10 cellular contexts compared by ENCODE assay signal in the genomic region with DNA sequence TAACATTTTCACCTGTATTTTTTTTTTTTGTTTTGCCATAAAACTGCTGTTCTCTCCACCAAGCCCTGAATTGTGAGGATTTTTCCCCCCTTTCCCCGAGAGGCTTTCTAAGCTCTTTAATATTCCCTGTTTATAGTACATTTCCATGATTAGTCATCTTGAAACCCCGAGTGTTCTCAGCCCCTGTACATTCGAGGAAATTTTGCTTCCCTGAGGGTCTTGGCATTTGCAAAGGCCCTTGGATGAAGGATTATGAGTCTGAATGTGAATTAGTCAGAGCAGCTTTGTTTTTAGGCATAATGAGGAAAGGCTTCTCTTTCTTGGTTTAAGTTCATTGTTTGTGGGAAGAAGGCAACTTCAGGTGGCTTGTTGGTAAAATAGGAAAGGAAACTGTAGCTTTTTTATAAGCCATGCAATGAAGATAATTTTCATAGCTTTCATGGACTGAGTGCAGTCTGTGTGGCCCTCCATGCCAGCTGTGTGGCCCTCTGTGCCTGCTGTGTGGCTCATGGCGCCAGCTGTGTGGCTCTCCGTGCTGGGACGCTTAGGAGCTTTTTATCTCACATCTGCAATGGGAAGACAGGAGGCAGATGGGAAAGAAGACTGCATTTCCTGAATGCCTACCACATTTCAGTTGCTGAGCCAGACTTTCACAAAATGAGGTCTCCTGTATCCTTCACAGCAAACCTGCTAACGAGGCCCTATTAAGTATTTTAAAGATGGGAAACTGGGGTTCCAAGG.
DNase-seq lines count a peak whose midpoint lies in the region; ATAC-seq lines count a peak whose summit lies in the region.
"Had no signal": no experiment of that assay in that cellular context is flagged by ENCODE, and none has a peak within 500 bp of the region (broad histone marks: within the 10 kb centered on the region; RNA-seq: fewer than 3 reads in every experiment).

No MANE protein-coding gene starts in this region.

- peak overlapping the region; percentile 90 for H3K18ac ChIP-seq in trophoblast cell (ENCODE audit: low read length)

- no peak overlapping the region for H3K23ac ChIP-seq in trophoblast cell (ENCODE audit: low read length)

- H3K27ac ChIP-seq in trophoblast cell (ENCODE audit: low read depth, low read length), result peak overlapping the region; percentile 99

- peak overlapping the region; percentile 96 for H2BK120ac ChIP-seq in trophoblast cell (ENCODE audit: insufficient read depth, low read length, poor library complexity)

- peak overlapping the region; percentile 89 for H2BK12ac ChIP-seq in trophoblast cell (ENCODE audit: low read length)

- H3K14ac ChIP-seq in trophoblast cell (ENCODE audit: low read length), result peak overlapping the region; percentile 88

- H3K27me3 ChIP-seq in trophoblast cell (ENCODE audit: insufficient read depth, low read length), result no peaks in the 10 kb centered on the region

- no CpG with 5 or more reads among the region's 7 CpGs for WGBS in trophoblast cell (ENCODE audit: extremely low coverage, insufficient coverage, insufficient read length)

- H2AK5ac ChIP-seq in trophoblast cell (ENCODE audit: low read length), result peak overlapping the region; percentile 96

- H3K79me2 ChIP-seq in trophoblast cell (ENCODE audit: control insufficient read depth, insufficient read depth, low read length, poor library complexity), result peaks cover 21% of the 10 kb centered on the region

- H3K9me3 ChIP-seq in trophoblast cell (ENCODE audit: insufficient read depth, low read depth, low read length), result no peaks in the 10 kb centered on the region

- H2BK5ac ChIP-seq in trophoblast cell (ENCODE audit: low read depth, low read length, poor library complexity), result peak overlapping the region; percentile 97

- no peak for ATAC-seq in GM19452 (IDR thresholded peaks at IDR 0.05; ENCODE audit: unreplicated experiment)

- H3K4me2 ChIP-seq in trophoblast cell (ENCODE audit: low read length), result peak overlapping the region; percentile 42

- peaks cover 39% of the 10 kb centered on the region for H3K79me1 ChIP-seq in trophoblast cell (ENCODE audit: low read length)

- in situ Hi-C loops in SK-MEL-5 (cut with HindIII; ENCODE audit: low pct_unique_long_range_greater_than_20kb, low sequenced_read_pairs), result no loop called here

- H3K4ac ChIP-seq in trophoblast cell (ENCODE audit: low read depth, low read length), result peak overlapping the region; percentile 80

- no peak overlapping the region for H3K9ac ChIP-seq in trophoblast cell (ENCODE audit: low read length)

- H4K91ac ChIP-seq in trophoblast cell (ENCODE audit: low read depth, low read length), result peak overlapping the region; percentile 92

- no peak overlapping the region for H3K4me3 ChIP-seq in trophoblast cell (ENCODE audit: low read depth, low read length)

- DNase-seq in EH (ENCODE audit: low read depth), result peak; percentile 83
- peak; percentile 27 for DNase-seq in SK-MEL-5 (ENCODE audit: low read depth, low spot score)
- DNase-seq in fibroblast of peridontal ligament (ENCODE audit: extremely low read depth), result peak; percentile 49
- peak in 1 of 2 donors; percentile 69 for DNase-seq in trophoblast cell
- DNase-seq in stimulated activated CD4-positive, alpha-beta T cell treated with anti-CD3 and anti-CD28 coated beads, Interleukin-2, amount 100 ng/mL, for 24 hours, result no peak
- DNase-seq in COLO829 (ENCODE audit: low spot score), result no peak
- DNase-seq in stimulated activated CD4-positive, alpha-beta T cell treated with anti-CD3 and anti-CD28 coated beads, Interleukin-4, amount 100 ng/mL, for 1 hour, result no peak
- DNase-seq: activated naive CD4-positive, alpha-beta T cell; NCI-H1694 treated with DMSO at 0.1 percent for 48 hours had no signal

- peaks cover 36 to 50% of the 10 kb centered on the region in 2 experiments for H3K4me1 ChIP-seq in trophoblast cell (ENCODE audit: control insufficient read depth in 1 of 2, insufficient read depth in 2 of 2, low read length in 2 of 2)

- H4K8ac ChIP-seq in trophoblast cell (ENCODE audit: low read depth, low read length), result peak overlapping the region; percentile 70

- no peak overlapping the region for H4K12ac ChIP-seq in trophoblast cell (ENCODE audit: low read depth, low read length)

- H3K36me3 ChIP-seq in trophoblast cell (ENCODE audit: control insufficient read depth in 1 of 2, insufficient read depth in 2 of 2, low read length in 2 of 2), result peaks cover 0 to 2% of the 10 kb centered on the region in 2 experiments

- peak overlapping the region; percentile 71 for H2AFZ ChIP-seq in trophoblast cell (ENCODE audit: insufficient read depth, low read length, poor library complexity)

Comparison
In these comparisons a context has a peak if more than half of its experiments do, and no peak if none do; other contexts are left out.
1. DNase-seq: peak in EH (single experiment), SK-MEL-5 (single experiment) and fibroblast of peridontal ligament (single experiment); none in stimulated activated CD4-positive, alpha-beta T cell treated with anti-CD3 and anti-CD28 coated beads, Interleukin-2, amount 100 ng/mL, for 24 hours (0 of 2), COLO829 (single experiment) and stimulated activated CD4-positive, alpha-beta T cell treated with anti-CD3 and anti-CD28 coated beads, Interleukin-4, amount 100 ng/mL, for 1 hour (single experiment).